In the genomic region with DNA sequence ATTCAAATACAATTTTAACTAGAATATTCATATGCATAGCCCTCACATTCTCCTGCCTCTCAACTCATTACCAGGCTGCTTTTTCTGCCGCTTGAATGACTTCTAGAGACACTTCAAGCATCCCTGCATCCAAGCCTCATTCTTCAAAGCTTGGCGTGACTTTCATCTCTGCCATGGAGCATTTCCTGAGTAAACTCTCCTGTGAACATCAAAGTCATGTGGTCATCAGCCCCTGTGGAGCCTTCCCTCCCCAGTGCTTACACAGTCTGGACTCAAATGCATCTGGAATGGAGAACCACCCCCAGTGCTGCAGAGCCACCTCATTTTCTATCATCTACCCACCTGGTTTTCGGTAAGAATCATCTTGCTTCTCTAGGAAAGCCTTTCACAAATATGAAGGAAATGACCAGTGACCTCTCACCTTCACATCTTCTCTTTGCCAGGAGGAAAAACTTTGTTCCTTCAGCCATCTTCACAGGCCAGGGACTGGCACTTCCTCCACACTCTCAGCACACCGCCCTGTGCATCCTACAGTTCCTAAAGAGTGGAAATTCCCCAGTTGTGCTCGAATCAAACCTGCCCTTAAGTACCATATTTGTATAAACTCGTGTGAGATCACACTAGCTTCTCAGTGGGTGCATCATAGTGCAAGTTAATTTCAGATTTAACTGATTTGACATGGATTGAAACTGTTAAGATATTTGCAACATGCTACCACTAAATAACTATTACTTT, we compare ENCODE assay signal across 1 cellular context.
TF ChIP-seq lines count a peak whose summit lies in the region.

No MANE protein-coding gene starts in this region.

TF ChIP-seq in A549, 52 proteins besides CTCF, POLR2A, EP300 and RAD21 (continued from another document):
- TF ChIP-seq KDM1A (IDR thresholded peaks at IDR 0.05; ENCODE audit: low read depth), result no peak
- TF ChIP-seq, protein P1, sequence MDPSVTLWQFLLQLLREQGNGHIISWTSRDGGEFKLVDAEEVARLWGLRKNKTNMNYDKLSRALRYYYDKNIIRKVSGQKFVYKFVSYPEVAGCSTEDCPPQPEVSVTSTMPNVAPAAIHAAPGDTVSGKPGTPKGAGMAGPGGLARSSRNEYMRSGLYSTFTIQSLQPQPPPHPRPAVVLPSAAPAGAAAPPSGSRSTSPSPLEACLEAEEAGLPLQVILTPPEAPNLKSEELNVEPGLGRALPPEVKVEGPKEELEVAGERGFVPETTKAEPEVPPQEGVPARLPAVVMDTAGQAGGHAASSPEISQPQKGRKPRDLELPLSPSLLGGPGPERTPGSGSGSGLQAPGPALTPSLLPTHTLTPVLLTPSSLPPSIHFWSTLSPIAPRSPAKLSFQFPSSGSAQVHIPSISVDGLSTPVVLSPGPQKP (IDR thresholded peaks at IDR 0.05; ENCODE audit: low read depth, low read length), result no peak
- TF ChIP-seq PHF8 (IDR thresholded peaks at IDR 0.05; ENCODE audit: borderline replicate concordance, low read depth), result no peak
- no peak for TF ChIP-seq ZSCAN20 (CRISPR knock-in tag; IDR thresholded peaks at IDR 0.05)
- TF ChIP-seq NR3C1 (IDR thresholded peaks at IDR 0.05), result no peak
- no peak for TF ChIP-seq HOXB13 (CRISPR knock-in tag; IDR thresholded peaks at IDR 0.05; ENCODE audit: low read depth)
- TF ChIP-seq POLR2AphosphoS2 (conservative IDR thresholded peaks at IDR 0.05; ENCODE audit: low read length), result no peak
- no peak for TF ChIP-seq JUNB (IDR thresholded peaks at IDR 0.05)
- TF ChIP-seq, protein P2, sequence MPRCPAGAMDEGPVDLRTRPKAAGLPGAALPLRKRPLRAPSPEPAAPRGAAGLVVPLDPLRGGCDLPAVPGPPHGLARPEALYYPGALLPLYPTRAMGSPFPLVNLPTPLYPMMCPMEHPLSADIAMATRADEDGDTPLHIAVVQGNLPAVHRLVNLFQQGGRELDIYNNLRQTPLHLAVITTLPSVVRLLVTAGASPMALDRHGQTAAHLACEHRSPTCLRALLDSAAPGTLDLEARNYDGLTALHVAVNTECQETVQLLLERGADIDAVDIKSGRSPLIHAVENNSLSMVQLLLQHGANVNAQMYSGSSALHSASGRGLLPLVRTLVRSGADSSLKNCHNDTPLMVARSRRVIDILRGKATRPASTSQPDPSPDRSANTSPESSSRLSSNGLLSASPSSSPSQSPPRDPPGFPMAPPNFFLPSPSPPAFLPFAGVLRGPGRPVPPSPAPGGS (IDR thresholded peaks at IDR 0.05), result no peak
- no peak for TF ChIP-seq ESRRA (IDR thresholded peaks at IDR 0.05; ENCODE audit: borderline replicate concordance, low read length)
- no peak for TF ChIP-seq PBX3 (IDR thresholded peaks at IDR 0.05)
- no peak for TF ChIP-seq MAZ (IDR thresholded peaks at IDR 0.05; ENCODE audit: borderline replicate concordance, low read depth, low read length)
